ENCODE assay signal across 19 cellular contexts in genomic region chr5:133232435-133232834, GRCh38.
"Had no signal": no experiment of that assay in that cellular context is flagged by ENCODE, and none has a peak within 500 bp of the region (broad histone marks: within the 10 kb centered on the region; RNA-seq: fewer than 3 reads in every experiment).

No MANE protein-coding gene starts in this region.

- H3K36me3 ChIP-seq: pancreas, stomach had no signal

- H3K9me3 ChIP-seq: pancreas, psoas muscle, stomach had no signal

- H3K27ac ChIP-seq: coronary artery, hepatocyte, psoas muscle, skin epidermis, stomach had no signal

- H3K27me3 ChIP-seq: foreskin keratinocyte, hepatocyte, pancreas had no signal

- H3K4me3 ChIP-seq: coronary artery, hepatocyte, pancreas, psoas muscle, skin epidermis, stomach had no signal

- H2AFZ ChIP-seq: hepatocyte had no signal

- H3K79me2 ChIP-seq: hepatocyte had no signal

- H3K4me2 ChIP-seq: hepatocyte had no signal

- FAIRE-seq: endothelial cell of umbilical vein, kidney, pancreas, urothelium cell line had no signal

- DNase-seq: effector CD4-positive, alpha-beta T cell; endodermal cell; erythroblast; foreskin keratinocyte; kidney; left cardiac atrium; occipital lobe; psoas muscle; retina; stimulated activated CD4-positive, alpha-beta T cell treated with anti-CD3 and anti-CD28 coated beads, Interleukin-12 subunit alpha, Interleukin-12 subunit beta, amount 100 ng/mL, for 4 hours; stimulated activated naive CD4-positive, alpha-beta T cell; substantia nigra had no signal

- H3K4me1 ChIP-seq: pancreas, psoas muscle, stomach had no signal

- ATAC-seq: foreskin keratinocyte, left cardiac atrium, psoas muscle had no signal
